In genomic region chr17:47829870-47830269, GRCh38 we compare ENCODE assay signal across 10 cellular contexts.
DNase-seq lines count a peak whose midpoint lies in the region; ATAC-seq and FAIRE-seq lines count a peak whose summit lies in the region.
"Had no signal": no experiment of that assay in that cellular context is flagged by ENCODE, and none has a peak within 500 bp of the region (broad histone marks: within the 10 kb centered on the region; RNA-seq: fewer than 3 reads in every experiment).

No MANE protein-coding gene starts in this region.

- peaks cover 46% of the 10 kb centered on the region for H3K4me1 Mint-ChIP-seq in activated T-cell treated with anti-CD3 and anti-CD28 coated beads, Interleukin-2, amount 50 U/mL, for 24 hours (ENCODE audit: low read depth)
- H3K4me1 Mint-ChIP-seq in T-helper 2 cell treated with Interferon-gamma antibody and Interleukin-4, amounts not matched to agents 5 μg/mL and 100 μg/mL, for 36 hours (ENCODE audit: low read depth), result peaks cover 23% of the 10 kb centered on the region
- H3K4me1 Mint-ChIP-seq in stimulated activated memory B cell treated with anti-CD40 and anti-IgM and Interleukin-4, amounts not matched to agents 10 μg/mL and 1 μg/mL and 100 μg/mL, for 72 hours, result peaks cover 29% of the 10 kb centered on the region

- H3K27me3 Mint-ChIP-seq in activated T-cell treated with anti-CD3 and anti-CD28 coated beads, Interleukin-2, amount 50 U/mL, for 24 hours, result no peaks in the 10 kb centered on the region
- no peaks in the 10 kb centered on the region for H3K27me3 Mint-ChIP-seq in T-helper 2 cell treated with Interferon-gamma antibody and Interleukin-4, amounts not matched to agents 5 μg/mL and 100 μg/mL, for 36 hours (ENCODE audit: low read depth)
- H3K27me3 Mint-ChIP-seq in stimulated activated memory B cell treated with anti-CD40 and anti-IgM and Interleukin-4, amounts not matched to agents 10 μg/mL and 1 μg/mL and 100 μg/mL, for 72 hours, result no peaks in the 10 kb centered on the region

- peaks cover 58% of the 10 kb centered on the region for H3K36me3 Mint-ChIP-seq in activated T-cell treated with anti-CD3 and anti-CD28 coated beads, Interleukin-2, amount 50 U/mL, for 24 hours (ENCODE audit: low read depth)
- peaks cover 22% of the 10 kb centered on the region for H3K36me3 Mint-ChIP-seq in T-helper 2 cell treated with Interferon-gamma antibody and Interleukin-4, amounts not matched to agents 5 μg/mL and 100 μg/mL, for 36 hours (ENCODE audit: low read depth)
- peaks cover 25% of the 10 kb centered on the region for H3K36me3 Mint-ChIP-seq in stimulated activated memory B cell treated with anti-CD40 and anti-IgM and Interleukin-4, amounts not matched to agents 10 μg/mL and 1 μg/mL and 100 μg/mL, for 72 hours

- peak overlapping the region; percentile 92 for H3K4me3 Mint-ChIP-seq in activated T-cell treated with anti-CD3 and anti-CD28 coated beads, Interleukin-2, amount 50 U/mL, for 24 hours
- peak overlapping the region; percentile 95 for H3K4me3 Mint-ChIP-seq in T-helper 2 cell treated with Interferon-gamma antibody and Interleukin-4, amounts not matched to agents 5 μg/mL and 100 μg/mL, for 36 hours
- peak overlapping the region; percentile 21 for H3K4me3 Mint-ChIP-seq in stimulated activated memory B cell treated with anti-CD40 and anti-IgM and Interleukin-4, amounts not matched to agents 10 μg/mL and 1 μg/mL and 100 μg/mL, for 72 hours

- FAIRE-seq in urothelium cell line (lab: Jason Lieb, UNC), result no peak

- DNase-seq in activated T-cell treated with anti-CD3 and anti-CD28 coated beads, Interleukin-2, amount 50 U/mL, for 24 hours, result no peak
- no peak for DNase-seq in activated T-cell treated with anti-CD3 and anti-CD28 coated beads, Interleukin-2, amount 50 U/mL, for 1 hour
- DNase-seq in T-helper 2 cell treated with Interferon-gamma antibody and Interleukin-4, amounts not matched to agents 5 μg/mL and 100 μg/mL, for 36 hours (ENCODE audit: low spot score), result no peak
- DNase-seq in effector CD4-positive, alpha-beta T cell, result peak; percentile 24
- no peak for DNase-seq in COLO829 (ENCODE audit: low spot score)
- no peak for DNase-seq in urothelium cell line (ENCODE audit: low spot score)
- DNase-seq: NCI-H2107; stimulated activated CD4-positive, alpha-beta T cell treated with anti-CD3 and anti-CD28 coated beads, Interleukin-1b, Interleukin-23, amount 100 ng/mL, for 48 hours had no signal

- no peak for ATAC-seq in stimulated activated memory B cell treated with anti-CD40 and anti-IgM and Interleukin-4, amounts not matched to agents 10 μg/mL and 1 μg/mL and 100 μg/mL, for 72 hours
- ATAC-seq in HG03175 (IDR thresholded peaks at IDR 0.05; ENCODE audit: unreplicated experiment), result no peak

- H3K27ac Mint-ChIP-seq in activated T-cell treated with anti-CD3 and anti-CD28 coated beads, Interleukin-2, amount 50 U/mL, for 24 hours, result peak overlapping the region; percentile 93
- H3K27ac Mint-ChIP-seq in T-helper 2 cell treated with Interferon-gamma antibody and Interleukin-4, amounts not matched to agents 5 μg/mL and 100 μg/mL, for 36 hours, result peak overlapping the region; percentile 86
- H3K27ac Mint-ChIP-seq in stimulated activated memory B cell treated with anti-CD40 and anti-IgM and Interleukin-4, amounts not matched to agents 10 μg/mL and 1 μg/mL and 100 μg/mL, for 72 hours, result no peak overlapping the region

- H3K9me3 Mint-ChIP-seq in activated T-cell treated with anti-CD3 and anti-CD28 coated beads, Interleukin-2, amount 50 U/mL, for 24 hours, result no peaks in the 10 kb centered on the region
- no peaks in the 10 kb centered on the region for H3K9me3 Mint-ChIP-seq in T-helper 2 cell treated with Interferon-gamma antibody and Interleukin-4, amounts not matched to agents 5 μg/mL and 100 μg/mL, for 36 hours
- H3K9me3 Mint-ChIP-seq in stimulated activated memory B cell treated with anti-CD40 and anti-IgM and Interleukin-4, amounts not matched to agents 10 μg/mL and 1 μg/mL and 100 μg/mL, for 72 hours, result no peaks in the 10 kb centered on the region

Comparison
In these comparisons a context has a peak if more than half of its experiments do, and no peak if none do; other contexts are left out.
1. H3K4me3 Mint-ChIP-seq: peak in every context shown above with its lines; median percentile 95 in T-helper 2 cell treated with Interferon-gamma antibody and Interleukin-4, amounts not matched to agents 5 μg/mL and 100 μg/mL, for 36 hours; 92 in activated T-cell treated with anti-CD3 and anti-CD28 coated beads, Interleukin-2, amount 50 U/mL, for 24 hours; 21 in stimulated activated memory B cell treated with anti-CD40 and anti-IgM and Interleukin-4, amounts not matched to agents 10 μg/mL and 1 μg/mL and 100 μg/mL, for 72 hours.